Comparison of ENCODE assay signal across 30 cellular contexts in the genomic region with DNA sequence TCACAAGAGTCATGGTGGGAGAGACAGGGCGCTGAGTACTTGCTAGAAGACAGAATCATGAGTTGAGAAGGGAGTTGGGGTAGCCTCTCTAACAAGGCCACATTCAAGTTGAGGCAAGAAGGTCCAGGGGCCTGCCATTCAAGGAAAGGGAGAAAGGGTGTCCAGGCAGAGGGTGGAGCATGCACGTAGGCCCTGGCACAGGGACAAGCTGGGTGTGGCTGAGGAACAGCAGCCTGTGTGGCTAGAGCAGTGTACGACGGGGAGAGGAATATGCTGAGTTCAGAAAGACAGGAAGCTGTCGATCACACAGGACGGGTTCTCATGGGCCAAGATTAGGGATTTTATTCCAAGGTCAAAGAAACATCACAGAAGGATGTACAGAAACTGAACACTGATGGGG. TPM values are rescaled to one million over a fixed set of nuclear protein-coding genes. Genes with fewer than 3 reads are reported as not detected.
DNase-seq lines count a peak whose midpoint lies in the region; ATAC-seq lines count a peak whose summit lies in the region.
"Had no signal": no experiment of that assay in that cellular context is flagged by ENCODE, and none has a peak within 500 bp of the region (broad histone marks: within the 10 kb centered on the region; RNA-seq: fewer than 3 reads in every experiment).

No MANE protein-coding gene starts in this region.

- peaks cover 13 to 22% of the 10 kb centered on the region in 2 donors for H3K36me3 Mint-ChIP-seq in activated T-cell treated with anti-CD3 and anti-CD28 coated beads, Interleukin-2, amount 50 U/mL, for 72 hours (ENCODE audit: insufficient read depth in 2 of 2)

- no peaks in the 10 kb centered on the region for H3K27me3 Mint-ChIP-seq in activated T-cell treated with anti-CD3 and anti-CD28 coated beads, Interleukin-2, amount 50 U/mL, for 72 hours (ENCODE audit: low read depth)
- H3K27me3 Mint-ChIP-seq: activated CD4-positive, alpha-beta memory T cell treated with anti-CD3 and anti-CD28 coated beads for 36 hours; activated naive CD4-positive, alpha-beta T cell treated with anti-CD3 and anti-CD28 coated beads, Interleukin-2, amount 10 ng/mL, durations not matched to agents 7 days and 5 days; brain; CD4-positive, alpha-beta T cell; naive B cell; progenitor cell of endocrine pancreas had no signal

- H3K4me1 Mint-ChIP-seq in activated T-cell treated with anti-CD3 and anti-CD28 coated beads, Interleukin-2, amount 50 U/mL, for 72 hours (ENCODE audit: low read depth): peaks cover 14% of the 10 kb centered on the region
- H3K4me1 Mint-ChIP-seq: activated naive CD4-positive, alpha-beta T cell treated with anti-CD3 and anti-CD28 coated beads, Interleukin-2, amount 10 ng/mL, durations not matched to agents 7 days and 5 days; brain; mesothelial cell of epicardium had no signal

- no peak overlapping the region for H3K4me3 Mint-ChIP-seq in activated T-cell treated with anti-CD3 and anti-CD28 coated beads, Interleukin-2, amount 50 U/mL, for 72 hours
- H3K4me3 Mint-ChIP-seq: activated CD4-positive, alpha-beta memory T cell treated with anti-CD3 and anti-CD28 coated beads for 36 hours; activated naive CD4-positive, alpha-beta T cell treated with anti-CD3 and anti-CD28 coated beads, Interleukin-2, amount 10 ng/mL, durations not matched to agents 7 days and 5 days; brain; CD4-positive, alpha-beta T cell; HFFc6; mesothelial cell of epicardium; naive B cell had no signal

- H3K9me3 Mint-ChIP-seq in activated T-cell treated with anti-CD3 and anti-CD28 coated beads, Interleukin-2, amount 50 U/mL, for 72 hours: no peaks in the 10 kb centered on the region
- H3K9me3 Mint-ChIP-seq: activated CD4-positive, alpha-beta memory T cell treated with anti-CD3 and anti-CD28 coated beads for 36 hours; activated naive CD4-positive, alpha-beta T cell treated with anti-CD3 and anti-CD28 coated beads, Interleukin-2, amount 10 ng/mL, durations not matched to agents 7 days and 5 days; brain; CD4-positive, alpha-beta T cell; HFFc6; mesothelial cell of epicardium; naive B cell had no signal

- no peak overlapping the region for H3K27ac Mint-ChIP-seq in activated T-cell treated with anti-CD3 and anti-CD28 coated beads, Interleukin-2, amount 50 U/mL, for 72 hours
- H3K27ac Mint-ChIP-seq: activated CD4-positive, alpha-beta memory T cell treated with anti-CD3 and anti-CD28 coated beads for 36 hours; activated naive CD4-positive, alpha-beta T cell treated with anti-CD3 and anti-CD28 coated beads, Interleukin-2, amount 10 ng/mL, durations not matched to agents 7 days and 5 days; brain; CD4-positive, alpha-beta T cell; mesothelial cell of epicardium had no signal

- intact Hi-C loops in Right ventricle myocardium superior (cut with DNase I) (no loop called here), cardiac septum (cut with DNase I) (no loop called here)

- peak; percentile 56 for ATAC-seq in Right ventricle myocardium superior (ENCODE audit: poor library complexity)
- ATAC-seq in esophagus mucosa: peak; percentile 85
- peak; percentile 55 for ATAC-seq in left lobe of liver
- no peak for ATAC-seq in GM21423 (IDR thresholded peaks at IDR 0.05; ENCODE audit: unreplicated experiment)
- ATAC-seq in activated T-cell treated with anti-CD3 and anti-CD28 coated beads, Interleukin-2, amount 50 U/mL, for 72 hours (replicated peaks in 1 of 2): no peak
- ATAC-seq: A549 had no signal

- DNase-seq in Right ventricle myocardium superior: peak; percentile 62
- no peak for DNase-seq in cardiac septum (ENCODE audit: low spot score)
- no peak for DNase-seq in left lobe of liver (ENCODE audit: low spot score)
- DNase-seq in HuH-7 (ENCODE audit: low spot score): no peak
- DNase-seq in NCI-H2227 treated with DMSO at 0.1 percent for 48 hours (lab: John Stamatoyannopoulos, UW): no peak
- DNase-seq in activated T-cell treated with anti-CD3 and anti-CD28 coated beads, Interleukin-2, amount 50 U/mL, for 72 hours: no peak
- DNase-seq: activated CD4-positive, alpha-beta memory T cell treated with anti-CD3 and anti-CD28 coated beads for 36 hours; activated CD4-positive, alpha-beta T cell treated with anti-CD3 and anti-CD28 coated beads for 1 hour; activated naive CD4-positive, alpha-beta T cell treated with anti-CD3 and anti-CD28 coated beads, Interleukin-2, amount 10 ng/mL, durations not matched to agents 7 days and 5 days; AML-193; CD4-positive, alpha-beta T cell; cerebellar nuclear complex; GM23248; HFFc6; hypothalamus; KG1; MM.1S; naive B cell; NCI-H2029; NCI-H526; OCI-M1; stimulated activated CD4-positive, alpha-beta T cell treated with anti-CD3 and anti-CD28 coated beads, Interleukin-4, amount 100 ng/mL, for 24 hours; T-helper 1 cell; upper lobe of left lung had no signal

RNA-seq across cellular contexts. Expression of gene CDK5RAP2, which starts 16.9 kb away (rescaled TPM):
- total RNA-seq in Right ventricle myocardium superior (74.0 TPM), cardiac septum (48.2 TPM), esophagus mucosa (31.6 TPM), left lobe of liver (27.4 TPM)
- 10 to 100 TPM; 81.5 to 81.9 TPM for total RNA-seq in activated T-cell treated with anti-CD3 and anti-CD28 coated beads, Interleukin-2, amount 50 U/mL, for 72 hours

Comparison
In these comparisons a context has a peak if more than half of its experiments do, and no peak if none do; other contexts are left out.
1. ATAC-seq: peak in Right ventricle myocardium superior (single experiment), esophagus mucosa (single experiment) and left lobe of liver (single experiment); none in GM21423 (single experiment) and activated T-cell treated with anti-CD3 and anti-CD28 coated beads, Interleukin-2, amount 50 U/mL, for 72 hours (0 of 2).